In genomic region chr17:80872011-80872929, GRCh38 we compare ENCODE assay signal across 10 cellular contexts.
DNase-seq lines count a peak whose midpoint lies in the region; ATAC-seq and TF ChIP-seq lines count a peak whose summit lies in the region.
"Had no signal": no experiment of that assay in that cellular context is flagged by ENCODE, and none has a peak within 500 bp of the region (broad histone marks: within the 10 kb centered on the region; RNA-seq: fewer than 3 reads in every experiment).

No MANE protein-coding gene starts in this region.

- TF ChIP-seq CTCF in mucosa of descending colon (IDR thresholded peaks at IDR 0.05) (no peak), testis (IDR thresholded peaks at IDR 0.05) (no peak)

- ATAC-seq in Right ventricle myocardium superior (ENCODE audit: poor library complexity), result peak; percentile 90
- ATAC-seq in mucosa of descending colon, result no peak
- no peak for ATAC-seq in GM18870 (IDR thresholded peaks at IDR 0.05; ENCODE audit: unreplicated experiment)
- no peak for ATAC-seq in GM18858 (IDR thresholded peaks at IDR 0.05; ENCODE audit: unreplicated experiment)

- H3K9me3 ChIP-seq in mucosa of descending colon (no peaks in the 10 kb centered on the region), testis (no peaks in the 10 kb centered on the region)

- peaks cover 4% of the 10 kb centered on the region for H3K9me3 Mint-ChIP-seq in activated naive CD8-positive, alpha-beta T cell treated with anti-CD3 and anti-CD28 coated beads for 36 hours

- peaks cover 57% of the 10 kb centered on the region for H3K4me1 Mint-ChIP-seq in activated naive CD8-positive, alpha-beta T cell treated with anti-CD3 and anti-CD28 coated beads for 36 hours

- no peaks in the 10 kb centered on the region for H3K27me3 Mint-ChIP-seq in activated naive CD8-positive, alpha-beta T cell treated with anti-CD3 and anti-CD28 coated beads for 36 hours

- H3K27me3 ChIP-seq in testis, result no peaks in the 10 kb centered on the region

- intact Hi-C loops in Right ventricle myocardium superior (cut with DNase I) (no loop called here), cardiac septum (cut with DNase I) (loop anchor here (5.0 kb wide), 1 partner anchor 90 kb away; no protein-coding TSS in a partner anchor), mucosa of descending colon (cut with DNase I, micrococcal nuclease) (no loop called here), testis (cut with DNase I; ENCODE audit: low total_unique reads) (no loop called here)

- no peaks in the 10 kb centered on the region for H3K36me3 ChIP-seq in mucosa of descending colon (ENCODE audit: low read depth)
- no peaks in the 10 kb centered on the region for H3K36me3 ChIP-seq in testis (ENCODE audit: low read depth, missing control alignments)

- peak overlapping the region; percentile 60 for H3K4me3 Mint-ChIP-seq in activated naive CD8-positive, alpha-beta T cell treated with anti-CD3 and anti-CD28 coated beads for 36 hours

- TF ChIP-seq POLR2A in testis (IDR thresholded peaks at IDR 0.05), result no peak

- no peak overlapping the region for H3K27ac ChIP-seq in testis

- peak overlapping the region; percentile 85 for H3K27ac Mint-ChIP-seq in activated naive CD8-positive, alpha-beta T cell treated with anti-CD3 and anti-CD28 coated beads for 36 hours

- 78 to 90% methylated on average over 17 to 24 of the region's 24 CpGs for WGBS in testis, 2 donors

- H3K4me1 ChIP-seq in mucosa of descending colon (ENCODE audit: low read depth) (no peaks in the 10 kb centered on the region), testis (peaks cover 5% of the 10 kb centered on the region)

- H3K4me3 ChIP-seq in mucosa of descending colon (no peak overlapping the region), testis (no peak overlapping the region)

- DNase-seq in Right ventricle myocardium superior (peak; percentile 71), cardiac septum (ENCODE audit: low spot score) (no peak), mucosa of descending colon (peak in 2 of 3 donors; percentile 6 to 19), testis (no peak), AML-193 (lab: John Stamatoyannopoulos, UW) (no peak)
- DNase-seq in activated naive CD8-positive, alpha-beta T cell treated with anti-CD3 and anti-CD28 coated beads for 36 hours, result no peak
- DNase-seq: effector CD4-positive, alpha-beta T cell; kidney glomerular epithelial cell had no signal

- peaks cover 35% of the 10 kb centered on the region for H3K36me3 Mint-ChIP-seq in activated naive CD8-positive, alpha-beta T cell treated with anti-CD3 and anti-CD28 coated beads for 36 hours

Comparison
In these comparisons a context has a peak if more than half of its experiments do, and no peak if none do; other contexts are left out.
1. DNase-seq: peak in Right ventricle myocardium superior (single experiment) and mucosa of descending colon (2 of 3); none in cardiac septum (single experiment), activated naive CD8-positive, alpha-beta T cell treated with anti-CD3 and anti-CD28 coated beads for 36 hours (single experiment), testis (single experiment) and AML-193 (0 of 2).